ENCODE assay signal across 2 cellular contexts in the genomic region with DNA sequence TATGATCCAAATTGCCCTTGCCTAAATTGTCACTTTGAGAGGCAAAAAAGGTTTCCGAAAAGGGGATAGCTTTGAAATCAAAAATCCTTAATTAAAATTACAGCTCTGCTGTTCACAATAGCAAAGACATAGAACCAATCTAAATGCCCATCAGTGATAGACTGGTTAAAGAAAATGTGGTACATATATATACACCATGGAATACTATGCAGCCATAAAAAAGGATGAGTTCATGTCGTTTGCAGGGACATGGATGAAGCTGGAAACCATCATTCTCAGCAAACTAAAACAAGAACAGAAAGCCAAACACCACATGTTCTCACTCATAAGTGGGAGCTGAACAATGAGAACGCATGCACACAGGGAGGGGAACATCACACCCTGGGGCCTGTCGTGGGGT. TPM values are rescaled to one million over a fixed set of nuclear protein-coding genes. Genes with fewer than 3 reads are reported as not detected.
"Had no signal": no experiment of that assay in that cellular context is flagged by ENCODE, and none has a peak within 500 bp of the region (broad histone marks: within the 10 kb centered on the region; RNA-seq: fewer than 3 reads in every experiment).

No MANE protein-coding gene starts in this region.

RNA-seq across cellular contexts. Expression of a gene that starts 1.9 kb away (rescaled TPM):
- total RNA-seq: thoracic aorta, vagina had no signal
